ENCODE assay signal across 10 cellular contexts in genomic region chr2:127508025-127508620, GRCh38. TPM values are rescaled to one million over a fixed set of nuclear protein-coding genes. Genes with fewer than 3 reads are reported as not detected.
DNase-seq lines count a peak whose midpoint lies in the region; ATAC-seq and TF ChIP-seq lines count a peak whose summit lies in the region.
"Had no signal": no experiment of that assay in that cellular context is flagged by ENCODE, and none has a peak within 500 bp of the region (broad histone marks: within the 10 kb centered on the region; RNA-seq: fewer than 3 reads in every experiment).

No MANE protein-coding gene starts in this region.

- H4K20me1 ChIP-seq in BLaER1: peaks cover 99% of the 10 kb centered on the region

- H3K27ac ChIP-seq in BLaER1 (no peak overlapping the region), esophagus muscularis mucosa (replicated peaks in 1 of 4) (peak overlapping the region; percentile 24 to 80 (median 68)), neutrophil (peak overlapping the region; percentile 29)

- H3K9me3 ChIP-seq in BLaER1 (no peaks in the 10 kb centered on the region), esophagus muscularis mucosa (no peaks in the 10 kb centered on the region), neutrophil (no peaks in the 10 kb centered on the region)

- DNase-seq in RPMI7951 (ENCODE audit: low read depth): peak; percentile 32
- no peak for DNase-seq in esophagus muscularis mucosa (ENCODE audit: extremely low spot score)
- no peak for DNase-seq in HK-2 (ENCODE audit: unreplicated experiment)
- no peak for DNase-seq in posterior vena cava (ENCODE audit: low spot score)
- DNase-seq in NCI-H82 (lab: John Stamatoyannopoulos, UW): no peak
- DNase-seq: T-helper 2 cell had no signal

- no peak for ATAC-seq in HG03095 (IDR thresholded peaks at IDR 0.05; ENCODE audit: unreplicated experiment)

- WGBS in esophagus muscularis mucosa: 55% methylated on average over 4 of the region's 4 CpGs

- H3K27me3 ChIP-seq in BLaER1: no peaks in the 10 kb centered on the region
- no peaks in the 10 kb centered on the region for H3K27me3 ChIP-seq in esophagus muscularis mucosa
- no peaks in the 10 kb centered on the region for H3K27me3 ChIP-seq in neutrophil

- TF ChIP-seq CTCF in esophagus muscularis mucosa (IDR thresholded peaks at IDR 0.05) (no peak), neutrophil (IDR thresholded peaks at IDR 0.05) (no peak)

- TF ChIP-seq POLR2A in esophagus muscularis mucosa (IDR thresholded peaks at IDR 0.05; ENCODE audit: low read depth): no peak

- H3K36me3 ChIP-seq in BLaER1 (peaks cover 72% of the 10 kb centered on the region), esophagus muscularis mucosa (peaks cover 11 to 24% (median 18%) of the 10 kb centered on the region in 4 donors), neutrophil (peaks cover 20% of the 10 kb centered on the region)

- H3K9ac ChIP-seq in BLaER1: no peak overlapping the region

- H3K4me3 ChIP-seq in BLaER1 (no peak overlapping the region), esophagus muscularis mucosa (no peak overlapping the region), neutrophil (ENCODE audit: low read depth in 1 of 2, low read length in 1 of 2) (no peak overlapping the region)
- H3K4me3 ChIP-seq: GM12878 had no signal

- TF ChIP-seq EP300 in esophagus muscularis mucosa (IDR thresholded peaks at IDR 0.05): no peak

- intact Hi-C loops in esophagus muscularis mucosa (cut with DNase I): loop anchor here (5.0 kb wide), 1 partner anchor 189 kb away; no protein-coding TSS in a partner anchor
- intact Hi-C loops in posterior vena cava (cut with DNase I): loop anchor here in 1 of 2 donors (10.0 kb wide), 1 partner anchor 187 kb away; no protein-coding TSS in a partner anchor

- peak overlapping the region; percentile 32 for H3K4me2 ChIP-seq in BLaER1

- H3K4me1 ChIP-seq in BLaER1: peaks cover 30% of the 10 kb centered on the region
- peaks cover 47 to 68% (median 54%) of the 10 kb centered on the region in 4 donors for H3K4me1 ChIP-seq in esophagus muscularis mucosa
- peaks cover 15 to 30% of the 10 kb centered on the region in 2 experiments for H3K4me1 ChIP-seq in neutrophil (ENCODE audit: control insufficient read depth in 1 of 2, insufficient read depth in 1 of 2, low read depth in 1 of 2, low read length in 1 of 2)

RNA-seq across cellular contexts. Expression of gene IWS1, which starts 18.2 kb away (rescaled TPM):
- total RNA-seq in RPMI7951 (2014; rRNA removed; shearing (Covaris generic)): 53.9 and 54.0 TPM in 2 replicates
- 10 to 100 TPM; 32.6 to 38.1 (median 34.7) TPM for total RNA-seq in esophagus muscularis mucosa
- 10 to 100 TPM; 31.0 to 35.4 TPM for total RNA-seq in posterior vena cava

RNA-seq across cellular contexts. Expression of gene MYO7B, which starts 27.4 kb away (rescaled TPM):
- total RNA-seq in RPMI7951 (2014; rRNA removed; shearing (Covaris generic)): 11.3 and 12.7 TPM in 2 replicates
- total RNA-seq in esophagus muscularis mucosa (under 1 TPM in 3 of 4 donors, not detected in 1; 0.19 to 0.98 (median 0.33) TPM), posterior vena cava (under 1 TPM; 0.67 to 0.79 TPM)
